In the genomic region with DNA sequence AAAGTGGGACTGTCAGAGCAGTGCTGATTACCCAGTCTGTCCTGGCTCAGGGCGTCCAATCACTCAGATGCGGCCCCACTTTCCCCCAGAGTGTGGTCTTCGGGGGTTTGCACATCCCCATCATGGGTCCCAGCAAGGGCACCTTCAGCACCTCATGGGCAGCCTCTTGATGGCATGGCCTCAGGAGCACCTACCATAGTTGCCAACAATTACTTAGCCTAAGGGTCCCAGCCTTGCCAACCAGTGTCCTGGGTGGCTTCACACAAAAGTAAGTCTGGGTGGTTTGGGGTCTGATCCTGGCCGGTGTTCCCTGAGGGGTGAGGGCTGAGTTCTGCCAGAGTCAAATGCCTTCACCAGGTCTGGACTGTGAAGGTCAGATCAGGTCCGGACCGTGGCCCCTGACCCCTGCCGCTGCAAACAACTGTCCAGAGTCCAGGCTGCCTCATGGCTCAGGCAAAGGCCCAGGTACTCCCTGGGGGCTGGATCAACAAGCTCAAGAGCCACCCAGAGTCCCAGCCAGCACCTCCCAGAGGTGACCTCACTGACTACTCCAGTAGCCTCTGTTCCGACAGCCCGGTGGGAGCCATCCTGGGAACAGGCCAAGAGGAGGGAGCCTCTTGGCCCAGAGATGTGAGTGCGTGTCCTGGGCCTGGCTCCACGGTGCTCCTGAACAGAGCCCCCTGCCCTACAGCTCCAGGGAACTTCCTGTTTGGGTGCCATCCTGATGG, we compare ENCODE assay signal across 1 cellular context.
TF ChIP-seq lines count a peak whose summit lies in the region.

No MANE protein-coding gene starts in this region.

TF ChIP-seq in HepG2, 621 proteins besides CTCF, POLR2A, EP300 and RAD21 (continued from another document and continues in another):
- no peak for TF ChIP-seq GLMP (CRISPR knock-in tag; IDR thresholded peaks at IDR 0.05; ENCODE audit: borderline replicate concordance)
- TF ChIP-seq NR2F1 (CRISPR knock-in tag; IDR thresholded peaks at IDR 0.05) = peak; percentile 92 to 93
- no peak for TF ChIP-seq ZNF329 (CRISPR knock-in tag; IDR thresholded peaks at IDR 0.05; ENCODE audit: low read depth)
- no peak for TF ChIP-seq ZNF101 (CRISPR knock-in tag; IDR thresholded peaks at IDR 0.05; ENCODE audit: borderline replicate concordance, low read depth)
- no peak for TF ChIP-seq GPBP1L1 (CRISPR knock-in tag; IDR thresholded peaks at IDR 0.05)
- TF ChIP-seq, protein P1, sequence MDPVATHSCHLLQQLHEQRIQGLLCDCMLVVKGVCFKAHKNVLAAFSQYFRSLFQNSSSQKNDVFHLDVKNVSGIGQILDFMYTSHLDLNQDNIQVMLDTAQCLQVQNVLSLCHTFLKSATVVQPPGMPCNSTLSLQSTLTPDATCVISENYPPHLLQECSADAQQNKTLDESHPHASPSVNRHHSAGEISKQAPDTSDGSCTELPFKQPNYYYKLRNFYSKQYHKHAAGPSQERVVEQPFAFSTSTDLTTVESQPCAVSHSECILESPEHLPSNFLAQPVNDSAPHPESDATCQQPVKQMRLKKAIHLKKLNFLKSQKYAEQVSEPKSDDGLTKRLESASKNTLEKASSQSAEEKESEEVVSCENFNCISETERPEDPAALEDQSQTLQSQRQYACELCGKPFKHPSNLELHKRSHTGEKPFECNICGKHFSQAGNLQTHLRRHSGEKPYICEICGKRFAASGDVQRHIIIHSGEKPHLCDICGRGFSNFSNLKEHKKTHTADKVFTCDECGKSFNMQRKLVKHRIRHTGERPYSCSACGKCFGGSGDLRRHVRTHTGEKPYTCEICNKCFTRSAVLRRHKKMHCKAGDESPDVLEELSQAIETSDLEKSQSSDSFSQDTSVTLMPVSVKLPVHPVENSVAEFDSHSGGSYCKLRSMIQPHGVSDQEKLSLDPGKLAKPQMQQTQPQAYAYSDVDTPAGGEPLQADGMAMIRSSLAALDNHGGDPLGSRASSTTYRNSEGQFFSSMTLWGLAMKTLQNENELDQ (CRISPR knock-in tag; IDR thresholded peaks at IDR 0.05; ENCODE audit: borderline replicate concordance) = no peak
- peak; percentile 12; the same call in 1 of the 2 replicates for TF ChIP-seq STAG1 (CRISPR knock-in tag; IDR thresholded peaks at IDR 0.05)
- TF ChIP-seq, protein P2, sequence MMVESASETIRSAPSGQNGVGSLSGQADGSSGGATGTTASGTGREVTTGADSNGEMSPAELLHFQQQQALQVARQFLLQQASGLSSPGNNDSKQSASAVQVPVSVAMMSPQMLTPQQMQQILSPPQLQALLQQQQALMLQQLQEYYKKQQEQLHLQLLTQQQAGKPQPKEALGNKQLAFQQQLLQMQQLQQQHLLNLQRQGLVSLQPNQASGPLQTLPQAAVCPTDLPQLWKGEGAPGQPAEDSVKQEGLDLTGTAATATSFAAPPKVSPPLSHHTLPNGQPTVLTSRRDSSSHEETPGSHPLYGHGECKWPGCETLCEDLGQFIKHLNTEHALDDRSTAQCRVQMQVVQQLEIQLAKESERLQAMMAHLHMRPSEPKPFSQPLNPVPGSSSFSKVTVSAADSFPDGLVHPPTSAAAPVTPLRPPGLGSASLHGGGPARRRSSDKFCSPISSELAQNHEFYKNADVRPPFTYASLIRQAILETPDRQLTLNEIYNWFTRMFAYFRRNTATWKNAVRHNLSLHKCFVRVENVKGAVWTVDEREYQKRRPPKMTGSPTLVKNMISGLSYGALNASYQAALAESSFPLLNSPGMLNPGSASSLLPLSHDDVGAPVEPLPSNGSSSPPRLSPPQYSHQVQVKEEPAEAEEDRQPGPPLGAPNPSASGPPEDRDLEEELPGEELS (CRISPR knock-in tag; IDR thresholded peaks at IDR 0.05) = peak; percentile 65; the same call in 1 of the 2 replicates
- TF ChIP-seq KDM4B (CRISPR knock-in tag; IDR thresholded peaks at IDR 0.05) = no peak
- TF ChIP-seq RNF219 (CRISPR knock-in tag; IDR thresholded peaks at IDR 0.05) = no peak
- TF ChIP-seq FIP1L1 (IDR thresholded peaks at IDR 0.05; ENCODE audit: borderline replicate concordance, insufficient read depth, low read depth, low read length) = no peak
- TF ChIP-seq MTF1 (CRISPR knock-in tag; IDR thresholded peaks at IDR 0.05) = no peak
- TF ChIP-seq NCOR1 (IDR thresholded peaks at IDR 0.05; ENCODE audit: borderline replicate concordance, low read length) = peak; percentile 81
- TF ChIP-seq ZSCAN20 (CRISPR knock-in tag; IDR thresholded peaks at IDR 0.05; ENCODE audit: borderline replicate concordance) = no peak
- TF ChIP-seq FOXA1 (IDR thresholded peaks at IDR 0.05) = no peak
- peak; percentile 62 for TF ChIP-seq FOXA1 (CRISPR knock-in tag; IDR thresholded peaks at IDR 0.05)
- no peak; the same call in 1 of the 2 replicates for TF ChIP-seq ZNF703 (CRISPR knock-in tag; IDR thresholded peaks at IDR 0.05; ENCODE audit: borderline replicate concordance)
- TF ChIP-seq ETV6 (CRISPR knock-in tag; conservative IDR thresholded peaks at IDR 0.05) = no peak
- TF ChIP-seq ZNF121 (CRISPR knock-in tag; IDR thresholded peaks at IDR 0.05) = peak; percentile 11; the same call in 1 of the 2 replicates
- TF ChIP-seq NONO (IDR thresholded peaks at IDR 0.05) = no peak
- 0 out of 2 replicates have a peak, but pooled peaks have one; percentile 41 for TF ChIP-seq NONO (CRISPR knock-in tag; conservative IDR thresholded peaks at IDR 0.05)
- TF ChIP-seq BRD4 (CRISPR knock-in tag; IDR thresholded peaks at IDR 0.05) = peak; percentile 56; the same call in 1 of the 2 replicates
- TF ChIP-seq ZC3H13 (CRISPR knock-in tag; IDR thresholded peaks at IDR 0.05) = no peak
- no peak for TF ChIP-seq HMGA1 (CRISPR knock-in tag; conservative IDR thresholded peaks at IDR 0.05)
- TF ChIP-seq, protein P3, sequence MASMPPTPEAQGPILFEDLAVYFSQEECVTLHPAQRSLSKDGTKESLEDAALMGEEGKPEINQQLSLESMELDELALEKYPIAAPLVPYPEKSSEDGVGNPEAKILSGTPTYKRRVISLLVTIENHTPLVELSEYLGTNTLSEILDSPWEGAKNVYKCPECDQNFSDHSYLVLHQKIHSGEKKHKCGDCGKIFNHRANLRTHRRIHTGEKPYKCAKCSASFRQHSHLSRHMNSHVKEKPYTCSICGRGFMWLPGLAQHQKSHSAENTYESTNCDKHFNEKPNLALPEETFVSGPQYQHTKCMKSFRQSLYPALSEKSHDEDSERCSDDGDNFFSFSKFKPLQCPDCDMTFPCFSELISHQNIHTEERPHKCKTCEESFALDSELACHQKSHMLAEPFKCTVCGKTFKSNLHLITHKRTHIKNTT (CRISPR knock-in tag; IDR thresholded peaks at IDR 0.05) = no peak
- TF ChIP-seq HHEX (CRISPR knock-in tag; IDR thresholded peaks at IDR 0.05) = no peak
- TF ChIP-seq TEAD2 (CRISPR knock-in tag; IDR thresholded peaks at IDR 0.05) = no peak
- peak; percentile 62; the same call in 1 of the 2 replicates for TF ChIP-seq PPARG (CRISPR knock-in tag; conservative IDR thresholded peaks at IDR 0.05)
- no peak for TF ChIP-seq CEBPB (IDR thresholded peaks at IDR 0.05; ENCODE audit: borderline replicate concordance, low read depth, low read length)
- no peak for TF ChIP-seq POLR2AphosphoS5 (IDR thresholded peaks at IDR 0.05; ENCODE audit: low read depth, low read length)
- TF ChIP-seq ZNF772 (CRISPR knock-in tag; IDR thresholded peaks at IDR 0.05) = peak; percentile 70
- TF ChIP-seq, protein P4, sequence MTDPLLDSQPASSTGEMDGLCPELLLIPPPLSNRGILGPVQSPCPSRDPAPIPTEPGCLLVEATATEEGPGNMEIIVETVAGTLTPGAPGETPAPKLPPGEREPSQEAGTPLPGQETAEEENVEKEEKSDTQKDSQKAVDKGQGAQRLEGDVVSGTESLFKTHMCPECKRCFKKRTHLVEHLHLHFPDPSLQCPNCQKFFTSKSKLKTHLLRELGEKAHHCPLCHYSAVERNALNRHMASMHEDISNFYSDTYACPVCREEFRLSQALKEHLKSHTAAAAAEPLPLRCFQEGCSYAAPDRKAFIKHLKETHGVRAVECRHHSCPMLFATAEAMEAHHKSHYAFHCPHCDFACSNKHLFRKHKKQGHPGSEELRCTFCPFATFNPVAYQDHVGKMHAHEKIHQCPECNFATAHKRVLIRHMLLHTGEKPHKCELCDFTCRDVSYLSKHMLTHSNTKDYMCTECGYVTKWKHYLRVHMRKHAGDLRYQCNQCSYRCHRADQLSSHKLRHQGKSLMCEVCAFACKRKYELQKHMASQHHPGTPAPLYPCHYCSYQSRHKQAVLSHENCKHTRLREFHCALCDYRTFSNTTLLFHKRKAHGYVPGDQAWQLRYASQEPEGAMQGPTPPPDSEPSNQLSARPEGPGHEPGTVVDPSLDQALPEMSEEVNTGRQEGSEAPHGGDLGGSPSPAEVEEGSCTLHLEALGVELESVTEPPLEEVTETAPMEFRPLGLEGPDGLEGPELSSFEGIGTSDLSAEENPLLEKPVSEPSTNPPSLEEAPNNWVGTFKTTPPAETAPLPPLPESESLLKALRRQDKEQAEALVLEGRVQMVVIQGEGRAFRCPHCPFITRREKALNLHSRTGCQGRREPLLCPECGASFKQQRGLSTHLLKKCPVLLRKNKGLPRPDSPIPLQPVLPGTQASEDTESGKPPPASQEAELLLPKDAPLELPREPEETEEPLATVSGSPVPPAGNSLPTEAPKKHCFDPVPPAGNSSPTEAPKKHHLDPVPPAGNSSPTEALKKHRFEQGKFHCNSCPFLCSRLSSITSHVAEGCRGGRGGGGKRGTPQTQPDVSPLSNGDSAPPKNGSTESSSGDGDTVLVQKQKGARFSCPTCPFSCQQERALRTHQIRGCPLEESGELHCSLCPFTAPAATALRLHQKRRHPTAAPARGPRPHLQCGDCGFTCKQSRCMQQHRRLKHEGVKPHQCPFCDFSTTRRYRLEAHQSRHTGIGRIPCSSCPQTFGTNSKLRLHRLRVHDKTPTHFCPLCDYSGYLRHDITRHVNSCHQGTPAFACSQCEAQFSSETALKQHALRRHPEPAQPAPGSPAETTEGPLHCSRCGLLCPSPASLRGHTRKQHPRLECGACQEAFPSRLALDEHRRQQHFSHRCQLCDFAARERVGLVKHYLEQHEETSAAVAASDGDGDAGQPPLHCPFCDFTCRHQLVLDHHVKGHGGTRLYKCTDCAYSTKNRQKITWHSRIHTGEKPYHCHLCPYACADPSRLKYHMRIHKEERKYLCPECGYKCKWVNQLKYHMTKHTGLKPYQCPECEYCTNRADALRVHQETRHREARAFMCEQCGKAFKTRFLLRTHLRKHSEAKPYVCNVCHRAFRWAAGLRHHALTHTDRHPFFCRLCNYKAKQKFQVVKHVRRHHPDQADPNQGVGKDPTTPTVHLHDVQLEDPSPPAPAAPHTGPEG (CRISPR knock-in tag; IDR thresholded peaks at IDR 0.05) = no peak
- TF ChIP-seq ZNF264 (CRISPR knock-in tag; IDR thresholded peaks at IDR 0.05) = no peak
- TF ChIP-seq ZNF513 (CRISPR knock-in tag; conservative IDR thresholded peaks at IDR 0.05) = no peak
- no peak for TF ChIP-seq ZNF891 (CRISPR knock-in tag; IDR thresholded peaks at IDR 0.05)
- TF ChIP-seq SPEN (CRISPR knock-in tag; IDR thresholded peaks at IDR 0.05; ENCODE audit: low read depth) = peak; percentile 76
- no peak for TF ChIP-seq CBX5 (CRISPR knock-in tag; IDR thresholded peaks at IDR 0.05; ENCODE audit: borderline replicate concordance)
- no peak for TF ChIP-seq KAT2B (IDR thresholded peaks at IDR 0.05; ENCODE audit: borderline replicate concordance, low read depth, low read length)
- no peak for TF ChIP-seq ARNT (IDR thresholded peaks at IDR 0.05)
